In the genomic region with DNA sequence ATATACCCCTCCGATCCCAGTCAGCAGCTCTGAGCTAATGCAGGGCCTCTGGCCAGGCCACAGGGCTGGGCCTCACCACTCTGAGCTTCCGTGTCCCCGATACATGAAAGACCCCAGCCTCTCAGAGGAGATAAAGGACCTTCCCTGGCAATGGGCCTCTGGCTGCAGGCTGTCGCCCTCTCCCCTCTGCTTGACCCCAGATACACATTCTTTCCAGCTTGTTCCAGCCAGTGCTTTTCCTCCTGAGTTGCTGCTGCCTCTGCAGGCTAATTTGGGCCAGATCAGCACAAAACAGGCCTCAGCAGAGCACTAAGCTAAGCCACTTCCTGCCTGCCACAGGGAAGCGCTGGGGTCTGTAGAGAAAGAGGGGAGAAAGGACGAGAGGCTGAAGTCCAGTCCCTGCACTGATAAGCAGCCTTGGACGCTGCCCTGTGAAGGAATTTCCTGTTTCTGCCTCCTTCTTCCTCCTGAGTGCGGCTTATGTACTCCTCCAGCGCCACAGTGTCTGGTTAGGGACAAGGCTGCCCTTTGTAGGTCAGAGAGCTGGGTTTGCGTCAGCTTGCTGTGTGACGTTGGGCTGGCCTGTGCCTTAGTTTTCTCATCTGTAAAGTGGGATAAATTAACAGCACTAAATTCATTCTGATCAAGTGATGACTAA, we compare ENCODE assay signal across 1 cellular context.
TF ChIP-seq lines count a peak whose summit lies in the region.

No MANE protein-coding gene starts in this region.

TF ChIP-seq in HepG2, 621 proteins besides CTCF, POLR2A, EP300 and RAD21 (continued from another document and continues in another):
- TF ChIP-seq, protein P1, sequence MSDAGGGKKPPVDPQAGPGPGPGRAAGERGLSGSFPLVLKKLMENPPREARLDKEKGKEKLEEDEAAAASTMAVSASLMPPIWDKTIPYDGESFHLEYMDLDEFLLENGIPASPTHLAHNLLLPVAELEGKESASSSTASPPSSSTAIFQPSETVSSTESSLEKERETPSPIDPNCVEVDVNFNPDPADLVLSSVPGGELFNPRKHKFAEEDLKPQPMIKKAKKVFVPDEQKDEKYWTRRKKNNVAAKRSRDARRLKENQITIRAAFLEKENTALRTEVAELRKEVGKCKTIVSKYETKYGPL (CRISPR knock-in tag; IDR thresholded peaks at IDR 0.05), result no peak
- TF ChIP-seq RORA (CRISPR knock-in tag; IDR thresholded peaks at IDR 0.05), result no peak
- TF ChIP-seq NFYB (CRISPR knock-in tag; IDR thresholded peaks at IDR 0.05), result no peak
- TF ChIP-seq HES4 (CRISPR knock-in tag; IDR thresholded peaks at IDR 0.05; ENCODE audit: borderline replicate concordance), result no peak
- TF ChIP-seq, protein P2, sequence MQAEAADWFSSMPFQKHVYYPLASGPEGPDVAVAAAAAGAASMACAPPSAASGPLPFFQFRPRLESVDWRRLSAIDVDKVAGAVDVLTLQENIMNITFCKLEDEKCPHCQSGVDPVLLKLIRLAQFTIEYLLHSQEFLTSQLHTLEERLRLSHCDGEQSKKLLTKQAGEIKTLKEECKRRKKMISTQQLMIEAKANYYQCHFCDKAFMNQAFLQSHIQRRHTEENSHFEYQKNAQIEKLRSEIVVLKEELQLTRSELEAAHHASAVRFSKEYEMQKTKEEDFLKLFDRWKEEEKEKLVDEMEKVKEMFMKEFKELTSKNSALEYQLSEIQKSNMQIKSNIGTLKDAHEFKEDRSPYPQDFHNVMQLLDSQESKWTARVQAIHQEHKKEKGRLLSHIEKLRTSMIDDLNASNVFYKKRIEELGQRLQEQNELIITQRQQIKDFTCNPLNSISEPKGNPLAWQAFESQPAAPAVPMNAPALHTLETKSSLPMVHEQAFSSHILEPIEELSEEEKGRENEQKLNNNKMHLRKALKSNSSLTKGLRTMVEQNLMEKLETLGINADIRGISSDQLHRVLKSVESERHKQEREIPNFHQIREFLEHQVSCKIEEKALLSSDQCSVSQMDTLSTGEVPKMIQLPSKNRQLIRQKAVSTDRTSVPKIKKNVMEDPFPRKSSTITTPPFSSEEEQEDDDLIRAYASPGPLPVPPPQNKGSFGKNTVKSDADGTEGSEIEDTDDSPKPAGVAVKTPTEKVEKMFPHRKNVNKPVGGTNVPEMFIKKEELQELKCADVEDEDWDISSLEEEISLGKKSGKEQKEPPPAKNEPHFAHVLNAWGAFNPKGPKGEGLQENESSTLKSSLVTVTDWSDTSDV (CRISPR knock-in tag; IDR thresholded peaks at IDR 0.05), result no peak
- no peak for TF ChIP-seq ZNF225 (CRISPR knock-in tag; IDR thresholded peaks at IDR 0.05)
- TF ChIP-seq ATRX (CRISPR knock-in tag; IDR thresholded peaks at IDR 0.05; ENCODE audit: borderline replicate concordance), result no peak
- TF ChIP-seq CREM (IDR thresholded peaks at IDR 0.05), result peak; percentile 84
- no peak for TF ChIP-seq CREM (CRISPR knock-in tag; IDR thresholded peaks at IDR 0.05)
- TF ChIP-seq KDM1A (CRISPR knock-in tag; IDR thresholded peaks at IDR 0.05), result peak; percentile 100
- TF ChIP-seq ZNF703 (CRISPR knock-in tag; IDR thresholded peaks at IDR 0.05; ENCODE audit: borderline replicate concordance), result peak; percentile 71; the same call in 1 of the 2 replicates
- TF ChIP-seq TOE1 (CRISPR knock-in tag; IDR thresholded peaks at IDR 0.05), result no peak
- TF ChIP-seq, protein P3, sequence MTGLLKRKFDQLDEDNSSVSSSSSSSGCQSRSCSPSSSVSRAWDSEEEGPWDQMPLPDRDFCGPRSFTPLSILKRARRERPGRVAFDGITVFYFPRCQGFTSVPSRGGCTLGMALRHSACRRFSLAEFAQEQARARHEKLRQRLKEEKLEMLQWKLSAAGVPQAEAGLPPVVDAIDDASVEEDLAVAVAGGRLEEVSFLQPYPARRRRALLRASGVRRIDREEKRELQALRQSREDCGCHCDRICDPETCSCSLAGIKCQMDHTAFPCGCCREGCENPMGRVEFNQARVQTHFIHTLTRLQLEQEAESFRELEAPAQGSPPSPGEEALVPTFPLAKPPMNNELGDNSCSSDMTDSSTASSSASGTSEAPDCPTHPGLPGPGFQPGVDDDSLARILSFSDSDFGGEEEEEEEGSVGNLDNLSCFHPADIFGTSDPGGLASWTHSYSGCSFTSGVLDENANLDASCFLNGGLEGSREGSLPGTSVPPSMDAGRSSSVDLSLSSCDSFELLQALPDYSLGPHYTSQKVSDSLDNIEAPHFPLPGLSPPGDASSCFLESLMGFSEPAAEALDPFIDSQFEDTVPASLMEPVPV (CRISPR knock-in tag; IDR thresholded peaks at IDR 0.05), result peak; percentile 80
- TF ChIP-seq, protein P4, sequence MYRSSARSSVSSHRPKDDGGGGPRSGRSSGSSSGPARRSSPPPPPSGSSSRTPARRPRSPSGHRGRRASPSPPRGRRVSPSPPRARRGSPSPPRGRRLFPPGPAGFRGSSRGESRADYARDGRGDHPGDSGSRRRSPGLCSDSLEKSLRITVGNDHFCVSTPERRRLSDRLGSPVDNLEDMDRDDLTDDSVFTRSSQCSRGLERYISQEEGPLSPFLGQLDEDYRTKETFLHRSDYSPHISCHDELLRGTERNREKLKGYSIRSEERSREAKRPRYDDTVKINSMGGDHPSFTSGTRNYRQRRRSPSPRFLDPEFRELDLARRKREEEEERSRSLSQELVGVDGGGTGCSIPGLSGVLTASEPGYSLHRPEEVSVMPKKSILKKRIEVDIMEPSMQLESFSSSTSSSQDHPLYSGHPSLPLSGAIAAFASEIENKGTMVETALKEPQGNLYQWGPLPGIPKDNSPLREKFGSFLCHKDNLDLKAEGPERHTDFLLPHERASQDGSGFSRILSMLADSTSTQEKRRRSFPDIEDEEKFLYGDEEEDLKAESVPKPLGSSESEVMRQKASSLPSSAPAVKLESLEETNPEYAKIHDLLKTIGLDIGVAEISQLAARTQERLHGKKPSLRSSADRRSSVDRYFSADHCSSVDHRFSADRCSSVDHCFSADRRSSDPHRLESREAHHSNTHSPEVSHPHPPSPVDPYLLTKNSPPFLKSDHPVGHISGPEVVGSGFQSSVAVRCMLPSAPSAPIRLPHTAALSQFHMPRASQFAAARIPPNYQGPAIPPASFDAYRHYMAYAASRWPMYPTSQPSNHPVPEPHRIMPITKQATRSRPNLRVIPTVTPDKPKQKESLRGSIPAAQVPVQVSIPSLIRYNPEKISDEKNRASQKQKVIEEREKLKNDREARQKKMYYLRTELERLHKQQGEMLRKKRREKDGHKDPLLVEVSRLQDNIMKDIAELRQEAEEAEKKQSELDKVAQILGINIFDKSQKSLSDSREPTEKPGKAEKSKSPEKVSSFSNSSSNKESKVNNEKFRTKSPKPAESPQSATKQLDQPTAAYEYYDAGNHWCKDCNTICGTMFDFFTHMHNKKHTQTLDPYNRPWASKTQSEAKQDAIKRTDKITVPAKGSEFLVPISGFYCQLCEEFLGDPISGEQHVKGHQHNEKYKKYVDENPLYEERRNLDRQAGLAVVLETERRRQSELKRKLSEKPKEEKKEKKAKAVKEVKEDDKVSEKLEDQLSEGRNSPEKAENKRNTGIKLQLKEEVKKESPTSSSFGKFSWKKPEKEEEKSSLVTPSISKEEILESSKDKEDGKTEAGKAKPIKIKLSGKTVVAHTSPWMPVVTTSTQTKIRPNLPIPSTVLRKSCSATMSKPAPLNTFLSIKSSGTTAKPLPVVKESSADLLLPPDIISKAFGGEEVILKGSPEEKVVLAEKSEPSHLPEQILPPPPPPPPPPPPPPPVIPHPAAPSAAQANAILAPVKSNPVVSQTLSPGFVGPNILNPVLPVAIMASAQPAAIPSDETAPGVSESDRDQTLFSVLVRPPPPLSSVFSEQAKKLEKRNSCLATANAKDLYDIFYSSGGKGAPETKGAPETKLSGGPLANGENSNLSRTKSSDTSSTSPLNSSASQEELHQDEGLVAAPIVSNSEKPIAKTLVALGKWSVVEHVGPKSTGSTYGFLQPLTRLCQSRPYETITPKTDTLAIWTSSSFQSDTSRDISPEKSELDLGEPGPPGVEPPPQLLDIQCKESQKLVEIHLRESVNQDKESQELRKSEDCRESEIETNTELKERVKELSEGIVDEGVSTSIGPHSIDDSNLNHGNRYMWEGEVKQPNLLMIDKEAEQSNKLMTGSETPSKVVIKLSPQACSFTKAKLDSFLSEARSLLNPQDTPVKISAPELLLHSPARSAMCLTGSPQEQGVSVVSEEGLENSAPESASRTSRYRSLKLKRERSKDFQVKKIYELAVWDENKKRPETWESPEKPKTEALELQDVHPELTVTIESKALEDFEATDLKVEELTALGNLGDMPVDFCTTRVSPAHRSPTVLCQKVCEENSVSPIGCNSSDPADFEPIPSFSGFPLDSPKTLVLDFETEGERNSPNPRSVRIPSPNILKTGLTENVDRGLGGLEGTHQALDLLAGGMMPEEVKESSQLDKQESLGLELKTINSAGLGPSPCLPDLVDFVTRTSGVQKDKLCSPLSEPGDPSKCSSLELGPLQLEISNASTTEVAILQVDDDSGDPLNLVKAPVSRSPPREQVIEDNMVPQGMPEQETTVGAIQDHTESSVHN (CRISPR knock-in tag; IDR thresholded peaks at IDR 0.05), result no peak
- TF ChIP-seq, protein P5, sequence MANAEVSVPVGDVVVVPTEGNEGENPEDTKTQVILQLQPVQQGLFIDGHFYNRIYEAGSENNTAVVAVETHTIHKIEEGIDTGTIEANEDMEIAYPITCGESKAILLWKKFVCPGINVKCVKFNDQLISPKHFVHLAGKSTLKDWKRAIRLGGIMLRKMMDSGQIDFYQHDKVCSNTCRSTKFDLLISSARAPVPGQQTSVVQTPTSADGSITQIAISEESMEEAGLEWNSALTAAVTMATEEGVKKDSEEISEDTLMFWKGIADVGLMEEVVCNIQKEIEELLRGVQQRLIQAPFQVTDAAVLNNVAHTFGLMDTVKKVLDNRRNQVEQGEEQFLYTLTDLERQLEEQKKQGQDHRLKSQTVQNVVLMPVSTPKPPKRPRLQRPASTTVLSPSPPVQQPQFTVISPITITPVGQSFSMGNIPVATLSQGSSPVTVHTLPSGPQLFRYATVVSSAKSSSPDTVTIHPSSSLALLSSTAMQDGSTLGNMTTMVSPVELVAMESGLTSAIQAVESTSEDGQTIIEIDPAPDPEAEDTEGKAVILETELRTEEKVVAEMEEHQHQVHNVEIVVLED (CRISPR knock-in tag; IDR thresholded peaks at IDR 0.05; ENCODE audit: borderline replicate concordance), result peak; percentile 50
- TF ChIP-seq CHD4 (IDR thresholded peaks at IDR 0.05; ENCODE audit: borderline replicate concordance, low read length), result peak; percentile 100; the same call in 1 of the 2 replicates
- TF ChIP-seq, protein P6, sequence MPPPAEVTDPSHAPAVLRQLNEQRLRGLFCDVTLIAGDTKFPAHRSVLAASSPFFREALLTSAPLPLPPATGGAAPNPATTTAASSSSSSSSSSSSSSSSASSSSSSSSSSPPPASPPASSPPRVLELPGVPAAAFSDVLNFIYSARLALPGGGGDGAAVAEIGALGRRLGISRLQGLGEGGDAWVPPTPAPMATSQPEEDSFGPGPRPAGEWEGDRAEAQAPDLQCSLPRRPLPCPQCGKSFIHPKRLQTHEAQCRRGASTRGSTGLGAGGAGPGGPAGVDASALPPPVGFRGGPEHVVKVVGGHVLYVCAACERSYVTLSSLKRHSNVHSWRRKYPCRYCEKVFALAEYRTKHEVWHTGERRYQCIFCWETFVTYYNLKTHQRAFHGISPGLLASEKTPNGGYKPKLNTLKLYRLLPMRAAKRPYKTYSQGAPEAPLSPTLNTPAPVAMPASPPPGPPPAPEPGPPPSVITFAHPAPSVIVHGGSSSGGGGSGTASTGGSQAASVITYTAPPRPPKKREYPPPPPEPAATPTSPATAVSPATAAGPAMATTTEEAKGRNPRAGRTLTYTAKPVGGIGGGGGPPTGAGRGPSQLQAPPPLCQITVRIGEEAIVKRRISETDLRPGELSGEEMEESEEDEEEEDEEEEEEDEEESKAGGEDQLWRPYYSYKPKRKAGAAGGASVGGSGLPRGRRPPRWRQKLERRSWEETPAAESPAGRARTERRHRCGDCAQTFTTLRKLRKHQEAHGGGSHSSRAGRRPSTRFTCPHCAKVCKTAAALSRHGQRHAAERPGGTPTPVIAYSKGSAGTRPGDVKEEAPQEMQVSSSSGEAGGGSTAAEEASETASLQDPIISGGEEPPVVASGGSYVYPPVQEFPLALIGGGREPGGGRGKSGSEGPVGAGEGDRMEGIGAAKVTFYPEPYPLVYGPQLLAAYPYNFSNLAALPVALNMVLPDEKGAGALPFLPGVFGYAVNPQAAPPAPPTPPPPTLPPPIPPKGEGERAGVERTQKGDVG (CRISPR knock-in tag; IDR thresholded peaks at IDR 0.05; ENCODE audit: borderline replicate concordance), result peak; percentile 56; the same call in 1 of the 2 replicates
- TF ChIP-seq, protein P7, sequence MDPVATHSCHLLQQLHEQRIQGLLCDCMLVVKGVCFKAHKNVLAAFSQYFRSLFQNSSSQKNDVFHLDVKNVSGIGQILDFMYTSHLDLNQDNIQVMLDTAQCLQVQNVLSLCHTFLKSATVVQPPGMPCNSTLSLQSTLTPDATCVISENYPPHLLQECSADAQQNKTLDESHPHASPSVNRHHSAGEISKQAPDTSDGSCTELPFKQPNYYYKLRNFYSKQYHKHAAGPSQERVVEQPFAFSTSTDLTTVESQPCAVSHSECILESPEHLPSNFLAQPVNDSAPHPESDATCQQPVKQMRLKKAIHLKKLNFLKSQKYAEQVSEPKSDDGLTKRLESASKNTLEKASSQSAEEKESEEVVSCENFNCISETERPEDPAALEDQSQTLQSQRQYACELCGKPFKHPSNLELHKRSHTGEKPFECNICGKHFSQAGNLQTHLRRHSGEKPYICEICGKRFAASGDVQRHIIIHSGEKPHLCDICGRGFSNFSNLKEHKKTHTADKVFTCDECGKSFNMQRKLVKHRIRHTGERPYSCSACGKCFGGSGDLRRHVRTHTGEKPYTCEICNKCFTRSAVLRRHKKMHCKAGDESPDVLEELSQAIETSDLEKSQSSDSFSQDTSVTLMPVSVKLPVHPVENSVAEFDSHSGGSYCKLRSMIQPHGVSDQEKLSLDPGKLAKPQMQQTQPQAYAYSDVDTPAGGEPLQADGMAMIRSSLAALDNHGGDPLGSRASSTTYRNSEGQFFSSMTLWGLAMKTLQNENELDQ (CRISPR knock-in tag; IDR thresholded peaks at IDR 0.05; ENCODE audit: borderline replicate concordance), result no peak
- no peak for TF ChIP-seq ZFP41 (CRISPR knock-in tag; IDR thresholded peaks at IDR 0.05; ENCODE audit: borderline replicate concordance)
- TF ChIP-seq ZNF841 (CRISPR knock-in tag; IDR thresholded peaks at IDR 0.05; ENCODE audit: borderline replicate concordance), result no peak
- no peak for TF ChIP-seq PCBP1 (IDR thresholded peaks at IDR 0.05; ENCODE audit: borderline replicate concordance, low read depth, low read length)
